Comparison of ENCODE assay signal across 1 cellular context in genomic region chr15:40320931-40321371, GRCh38.
A peak's percentile ranks its signal among the peaks of the same experiment; 100 is the strongest.
TF ChIP-seq lines count a peak whose summit lies in the region.

No MANE protein-coding gene starts in this region.

TF ChIP-seq in HEK293, 187 proteins besides CTCF, POLR2A, EP300 and RAD21 (continued from another document):
- TF ChIP-seq ZIC2 (tag by site-specific recombination; IDR thresholded peaks at IDR 0.05) (peak; percentile 68; the same call in 1 of the 2 replicates), FEZF1 (tag by site-specific recombination; IDR thresholded peaks at IDR 0.05) (peak; percentile 79), ZNF184 (tag by site-specific recombination; IDR thresholded peaks at IDR 0.05) (no peak), ZSCAN16 (tag by site-specific recombination; IDR thresholded peaks at IDR 0.05) (no peak), ZNF600 (tag by site-specific recombination; IDR thresholded peaks at IDR 0.05) (no peak), ZNF561 (tag by site-specific recombination; IDR thresholded peaks at IDR 0.05; ENCODE audit: borderline replicate concordance) (0 out of 2 replicates have a peak, but pooled peaks have one; percentile 16), PRDM1 (tag by site-specific recombination; IDR thresholded peaks at IDR 0.05) (0 out of 2 replicates have a peak, but pooled peaks have one; percentile 10), ZNF639 (tag by site-specific recombination; IDR thresholded peaks at IDR 0.05) (no peak), ZNF529 (tag by site-specific recombination; IDR thresholded peaks at IDR 0.05; ENCODE audit: insufficient replicate concordance) (no peak), ZBTB17 (tag by site-specific recombination; IDR thresholded peaks at IDR 0.05) (peak; percentile 68), ZNF350 (tag by site-specific recombination; IDR thresholded peaks at IDR 0.05) (no peak), ZNF114 (tag by site-specific recombination; IDR thresholded peaks at IDR 0.05) (no peak), ZNF274 (IDR thresholded peaks at IDR 0.05; ENCODE audit: low read length) (no peak), ZNF274 (tag by site-specific recombination; IDR thresholded peaks at IDR 0.05; ENCODE audit: borderline replicate concordance) (no peak), ZBTB48 (tag by site-specific recombination; IDR thresholded peaks at IDR 0.05) (peak; percentile 71), ZNF10 (tag by site-specific recombination; IDR thresholded peaks at IDR 0.05) (no peak), ZNF701 (tag by site-specific recombination; IDR thresholded peaks at IDR 0.05) (no peak), ZNF148 (tag by site-specific recombination; IDR thresholded peaks at IDR 0.05; ENCODE audit: borderline replicate concordance) (no peak), HOXC10 (CRISPR knock-in tag; IDR thresholded peaks at IDR 0.05) (no peak), PATZ1 (tag by site-specific recombination; IDR thresholded peaks at IDR 0.05) (peak; percentile 26; the same call in 1 of the 2 replicates), IKZF3 (tag by site-specific recombination; IDR thresholded peaks at IDR 0.05) (0 out of 2 replicates have a peak, but pooled peaks have one; percentile 44), ZBTB44 (tag by site-specific recombination; IDR thresholded peaks at IDR 0.05) (peak; percentile 65; the same call in 1 of the 2 replicates), ZNF223 (tag by site-specific recombination; IDR thresholded peaks at IDR 0.05) (no peak), ZNF24 (tag by site-specific recombination; IDR thresholded peaks at IDR 0.05) (no peak), ZBTB21 (tag by site-specific recombination; IDR thresholded peaks at IDR 0.05) (no peak), ZNF654 (tag by site-specific recombination; IDR thresholded peaks at IDR 0.05; ENCODE audit: low read depth) (peak; percentile 41), ZNF660 (tag by site-specific recombination; IDR thresholded peaks at IDR 0.05) (peak; percentile 51; the same call in 1 of the 2 replicates), PRDM6 (tag by site-specific recombination; IDR thresholded peaks at IDR 0.05) (peak; percentile 78), SCRT2 (tag by site-specific recombination; IDR thresholded peaks at IDR 0.05) (peak; percentile 89), ZNF174 (tag by site-specific recombination; IDR thresholded peaks at IDR 0.05) (no peak), BCL11A (tag by site-specific recombination; IDR thresholded peaks at IDR 0.05; ENCODE audit: low read depth) (no peak), ZNF549 (tag by site-specific recombination; IDR thresholded peaks at IDR 0.05) (no peak), ZNF488 (tag by site-specific recombination; IDR thresholded peaks at IDR 0.05) (no peak), ZNF777 (tag by site-specific recombination; IDR thresholded peaks at IDR 0.05; ENCODE audit: borderline replicate concordance) (no peak), ZNF626 (tag by site-specific recombination; IDR thresholded peaks at IDR 0.05) (no peak), ZFHX2 (tag by site-specific recombination; conservative IDR thresholded peaks at IDR 0.05) (no peak), SP7 (tag by site-specific recombination; IDR thresholded peaks at IDR 0.05) (peak; percentile 26), GLIS1 (tag by site-specific recombination; IDR thresholded peaks at IDR 0.05) (peak; percentile 91), ZNF211 (tag by site-specific recombination; IDR thresholded peaks at IDR 0.05; ENCODE audit: low read depth) (no peak), ZSCAN30 (tag by site-specific recombination; IDR thresholded peaks at IDR 0.05) (peak; percentile 47; the same call in 1 of the 2 replicates), ZBTB6 (tag by site-specific recombination; IDR thresholded peaks at IDR 0.05) (peak; percentile 62), SCRT1 (tag by site-specific recombination; IDR thresholded peaks at IDR 0.05; ENCODE audit: borderline replicate concordance) (peak; percentile 65)
